Comparison of ENCODE assay signal across 1 cellular context in the genomic region with DNA sequence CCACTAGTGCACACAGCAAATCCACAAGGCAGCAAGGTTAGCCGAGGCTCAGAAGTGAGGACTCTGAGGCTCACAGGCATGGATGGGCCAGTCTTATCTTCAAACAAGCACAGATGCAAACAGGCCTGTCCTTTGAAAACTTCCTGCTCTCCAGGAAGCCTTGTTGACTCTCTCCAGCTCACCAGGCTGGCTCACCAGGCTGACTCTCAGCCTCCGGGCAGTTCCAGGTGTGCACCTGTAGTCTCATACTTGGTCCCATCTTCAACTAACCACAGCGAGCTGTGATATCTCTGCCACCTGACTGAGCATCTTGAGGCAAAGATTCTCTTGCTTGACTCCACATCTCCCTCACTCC.
TF ChIP-seq lines count a peak whose summit lies in the region.

No MANE protein-coding gene starts in this region.

TF ChIP-seq in IMR-90, 13 proteins besides CTCF, POLR2A, EP300 and RAD21:
- no peak for TF ChIP-seq RCOR1 (IDR thresholded peaks at IDR 0.05; ENCODE audit: insufficient replicate concordance, low read length)
- TF ChIP-seq MAFK (IDR thresholded peaks at IDR 0.05; ENCODE audit: low read depth, low read length), result no peak
- no peak for TF ChIP-seq FOS (IDR thresholded peaks at IDR 0.05; ENCODE audit: low read depth, low read length)
- no peak for TF ChIP-seq BHLHE40 (IDR thresholded peaks at IDR 0.05; ENCODE audit: low read depth, low read length)
- TF ChIP-seq, protein P1, sequence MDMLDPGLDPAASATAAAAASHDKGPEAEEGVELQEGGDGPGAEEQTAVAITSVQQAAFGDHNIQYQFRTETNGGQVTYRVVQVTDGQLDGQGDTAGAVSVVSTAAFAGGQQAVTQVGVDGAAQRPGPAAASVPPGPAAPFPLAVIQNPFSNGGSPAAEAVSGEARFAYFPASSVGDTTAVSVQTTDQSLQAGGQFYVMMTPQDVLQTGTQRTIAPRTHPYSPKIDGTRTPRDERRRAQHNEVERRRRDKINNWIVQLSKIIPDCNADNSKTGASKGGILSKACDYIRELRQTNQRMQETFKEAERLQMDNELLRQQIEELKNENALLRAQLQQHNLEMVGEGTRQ (IDR thresholded peaks at IDR 0.05; ENCODE audit: low read depth, low read length), result no peak
- TF ChIP-seq SMC3 (IDR thresholded peaks at IDR 0.05; ENCODE audit: low read depth, low read length), result no peak
- TF ChIP-seq CHD1 (IDR thresholded peaks at IDR 0.05; ENCODE audit: low read depth, low read length), result no peak
- no peak for TF ChIP-seq RFX5 (IDR thresholded peaks at IDR 0.05; ENCODE audit: low read depth, low read length)
- TF ChIP-seq CEBPB (IDR thresholded peaks at IDR 0.05; ENCODE audit: low read depth, low read length), result no peak
- TF ChIP-seq MXI1 (IDR thresholded peaks at IDR 0.05; ENCODE audit: borderline replicate concordance, low read depth, low read length), result no peak
- no peak for TF ChIP-seq MAZ (IDR thresholded peaks at IDR 0.05; ENCODE audit: borderline replicate concordance, low read depth, low read length)
- TF ChIP-seq, protein P2, sequence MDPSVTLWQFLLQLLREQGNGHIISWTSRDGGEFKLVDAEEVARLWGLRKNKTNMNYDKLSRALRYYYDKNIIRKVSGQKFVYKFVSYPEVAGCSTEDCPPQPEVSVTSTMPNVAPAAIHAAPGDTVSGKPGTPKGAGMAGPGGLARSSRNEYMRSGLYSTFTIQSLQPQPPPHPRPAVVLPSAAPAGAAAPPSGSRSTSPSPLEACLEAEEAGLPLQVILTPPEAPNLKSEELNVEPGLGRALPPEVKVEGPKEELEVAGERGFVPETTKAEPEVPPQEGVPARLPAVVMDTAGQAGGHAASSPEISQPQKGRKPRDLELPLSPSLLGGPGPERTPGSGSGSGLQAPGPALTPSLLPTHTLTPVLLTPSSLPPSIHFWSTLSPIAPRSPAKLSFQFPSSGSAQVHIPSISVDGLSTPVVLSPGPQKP (IDR thresholded peaks at IDR 0.05; ENCODE audit: borderline replicate concordance, low read depth, low read length), result no peak
- TF ChIP-seq NFE2L2 (IDR thresholded peaks at IDR 0.05; ENCODE audit: low read depth, low read length), result no peak
